In the genomic region with DNA sequence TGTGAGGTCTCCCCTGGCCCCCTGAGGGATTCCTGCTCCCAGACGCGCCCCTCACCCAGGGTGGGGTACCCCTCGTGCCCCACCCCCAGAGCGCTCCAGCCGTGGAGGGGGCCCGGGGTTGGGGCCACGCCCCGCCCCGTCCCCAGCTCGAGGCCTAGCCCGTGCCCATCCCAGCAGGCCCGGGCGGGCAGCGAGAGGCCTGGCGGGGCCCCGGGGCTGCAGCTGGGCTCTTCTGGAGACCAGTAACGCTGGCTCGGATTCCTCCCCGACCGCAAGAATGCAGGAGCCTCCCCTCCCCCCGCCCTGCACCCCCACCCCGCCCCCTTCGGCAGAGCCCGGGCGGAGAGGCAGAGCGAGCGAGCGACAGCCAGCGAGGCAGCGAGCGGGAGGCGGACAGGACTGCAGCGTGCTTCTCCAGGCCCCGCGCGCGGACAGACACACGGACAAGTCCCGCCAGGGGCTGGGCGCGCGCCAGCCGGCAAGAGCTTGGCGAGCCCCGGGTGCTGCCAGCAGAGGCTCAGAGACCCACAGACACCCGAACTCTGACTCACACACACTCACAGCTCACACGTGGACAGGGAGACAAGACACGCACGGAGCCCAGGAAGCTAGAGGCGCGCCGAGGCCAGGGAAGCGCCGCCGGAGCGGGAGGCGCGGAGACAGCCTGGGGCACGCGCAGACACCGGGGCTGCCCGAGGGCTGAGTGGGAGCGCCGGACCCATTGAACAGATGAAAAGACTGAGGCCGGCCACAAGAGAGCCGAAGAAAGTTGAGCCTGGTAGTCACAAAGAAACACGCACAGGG, we compare ENCODE assay signal across 7 cellular contexts. TPM values are rescaled to one million over a fixed set of nuclear protein-coding genes. Genes with fewer than 3 reads are reported as not detected.
DNase-seq lines count a peak whose midpoint lies in the region; ATAC-seq and TF ChIP-seq lines count a peak whose summit lies in the region.

No MANE protein-coding gene starts in this region.

- TF ChIP-seq CTCF in WTC11 (IDR thresholded peaks at IDR 0.05) (no peak), left lung (IDR thresholded peaks at IDR 0.05) (no peak)

- H3K27me3 Mint-ChIP-seq in WTC11 (ENCODE audit: low read depth): no peaks in the 10 kb centered on the region
- peaks cover 28% of the 10 kb centered on the region for H3K27me3 Mint-ChIP-seq in dendritic cell treated with granulocyte-macrophage colony-stimulating factor and Interleukin-4, amounts not matched to agents 40 ng/mL and 50 ng/mL, for 4 days
- no peaks in the 10 kb centered on the region for H3K27me3 Mint-ChIP-seq in stimulated activated naive CD8-positive, alpha-beta T cell treated with anti-CD3 and anti-CD28 coated beads, Interleukin-15, amount 100 ng/mL, for 72 hours

- DNase-seq in HT-29 (ENCODE audit: low spot score) (peak; percentile 87), WTC11 (ENCODE audit: low spot score) (peak; percentile 80), left lung (peak; percentile 80 to 90), NCI-H2029 treated with DMSO at 0.1 percent for 48 hours (lab: John Stamatoyannopoulos, UW) (no peak)
- peak in 1 of 2 donors; percentile 38 for DNase-seq in stimulated activated naive CD8-positive, alpha-beta T cell treated with anti-CD3 and anti-CD28 coated beads, Interleukin-15, amount 100 ng/mL, for 72 hours

- peak overlapping the region; percentile 96 for H3K27ac Mint-ChIP-seq in WTC11
- H3K27ac Mint-ChIP-seq in dendritic cell treated with granulocyte-macrophage colony-stimulating factor and Interleukin-4, amounts not matched to agents 40 ng/mL and 50 ng/mL, for 4 days: no peak overlapping the region
- H3K27ac Mint-ChIP-seq in stimulated activated naive CD8-positive, alpha-beta T cell treated with anti-CD3 and anti-CD28 coated beads, Interleukin-15, amount 100 ng/mL, for 72 hours: peak overlapping the region; percentile 78 to 98

- peak overlapping the region; percentile 72 for H3K4me3 Mint-ChIP-seq in WTC11
- peak overlapping the region; percentile 67 for H3K4me3 Mint-ChIP-seq in dendritic cell treated with granulocyte-macrophage colony-stimulating factor and Interleukin-4, amounts not matched to agents 40 ng/mL and 50 ng/mL, for 4 days
- H3K4me3 Mint-ChIP-seq in stimulated activated naive CD8-positive, alpha-beta T cell treated with anti-CD3 and anti-CD28 coated beads, Interleukin-15, amount 100 ng/mL, for 72 hours: peak overlapping the region; percentile 84 to 97

- peaks cover 70 to 89% of the 10 kb centered on the region in 2 donors for H3K4me1 ChIP-seq in left lung

- H3K36me3 Mint-ChIP-seq in WTC11: peaks cover 12% of the 10 kb centered on the region
- peaks cover 28% of the 10 kb centered on the region for H3K36me3 Mint-ChIP-seq in dendritic cell treated with granulocyte-macrophage colony-stimulating factor and Interleukin-4, amounts not matched to agents 40 ng/mL and 50 ng/mL, for 4 days (ENCODE audit: low read depth)

- peaks cover 0 to 26% of the 10 kb centered on the region in 2 donors for H3K36me3 ChIP-seq in left lung

- H3K9me3 ChIP-seq in left lung: no peaks in the 10 kb centered on the region

- POLR2A ChIA-PET in WTC11 (lab: Charles Lee): interaction anchor here (0.8 to 6.9 kb wide), 4 partner anchors 19 to 194 kb away, joined by 3 to 76 read pairs (median 24); partner anchors contain the start of gene DDX6

- ATAC-seq in WTC11: peak; percentile 5
- peak; percentile 58 for ATAC-seq in left lung
- ATAC-seq in stimulated activated naive CD8-positive, alpha-beta T cell treated with anti-CD3 and anti-CD28 coated beads, Interleukin-15, amount 100 ng/mL, for 72 hours: no peak
- no peak for ATAC-seq in GM21447 (IDR thresholded peaks at IDR 0.05; ENCODE audit: unreplicated experiment)

- no peaks in the 10 kb centered on the region for H3K9me3 Mint-ChIP-seq in WTC11
- H3K9me3 Mint-ChIP-seq in dendritic cell treated with granulocyte-macrophage colony-stimulating factor and Interleukin-4, amounts not matched to agents 40 ng/mL and 50 ng/mL, for 4 days: no peaks in the 10 kb centered on the region
- no peaks in the 10 kb centered on the region for H3K9me3 Mint-ChIP-seq in stimulated activated naive CD8-positive, alpha-beta T cell treated with anti-CD3 and anti-CD28 coated beads, Interleukin-15, amount 100 ng/mL, for 72 hours

- H3K4me3 ChIP-seq in left lung: peak overlapping the region; percentile 7 to 33

- H3K27ac ChIP-seq in left lung: peak overlapping the region; percentile 82 to 95

- CTCF ChIA-PET in WTC11 (lab: Charles Lee): interaction anchor here (0.6 to 5.9 kb wide), 8 partner anchors 15 to 463 kb away, joined by 3 to 26 read pairs (median 5); partner anchors contain the start of gene DDX6

- intact Hi-C loops in dendritic cell treated with granulocyte-macrophage colony-stimulating factor and Interleukin-4, amounts not matched to agents 40 ng/mL and 50 ng/mL, for 4 days (cut with micrococcal nuclease): no loop called here
- intact Hi-C loops in left lung (cut with DNase I): no loop called here

- H3K27me3 ChIP-seq in left lung: peaks cover 0 to 11% of the 10 kb centered on the region in 2 donors

- peaks cover 66% of the 10 kb centered on the region for H3K4me1 Mint-ChIP-seq in WTC11
- H3K4me1 Mint-ChIP-seq in dendritic cell treated with granulocyte-macrophage colony-stimulating factor and Interleukin-4, amounts not matched to agents 40 ng/mL and 50 ng/mL, for 4 days (ENCODE audit: low read depth): peaks cover 62% of the 10 kb centered on the region
- H3K4me1 Mint-ChIP-seq in stimulated activated naive CD8-positive, alpha-beta T cell treated with anti-CD3 and anti-CD28 coated beads, Interleukin-15, amount 100 ng/mL, for 72 hours: peaks cover 94% of the 10 kb centered on the region

TF ChIP-seq in WTC11, 78 proteins besides CTCF, POLR2A, EP300 and RAD21 (continues in another document):
- TF ChIP-seq RORB (CRISPR knock-in tag; IDR thresholded peaks at IDR 0.05): no peak
- peak; percentile 95 for TF ChIP-seq GTF2I (CRISPR knock-in tag; conservative IDR thresholded peaks at IDR 0.05)
- TF ChIP-seq HMGXB4 (CRISPR knock-in tag; IDR thresholded peaks at IDR 0.05): peak; percentile 65; the same call in 1 of the 2 replicates
- TF ChIP-seq SMAD3 (CRISPR knock-in tag; IDR thresholded peaks at IDR 0.05; ENCODE audit: borderline replicate concordance): no peak
- no peak for TF ChIP-seq ETV6 (CRISPR knock-in tag; IDR thresholded peaks at IDR 0.05)
- TF ChIP-seq NR1H2 (CRISPR knock-in tag; IDR thresholded peaks at IDR 0.05): no peak
- TF ChIP-seq, protein P1, sequence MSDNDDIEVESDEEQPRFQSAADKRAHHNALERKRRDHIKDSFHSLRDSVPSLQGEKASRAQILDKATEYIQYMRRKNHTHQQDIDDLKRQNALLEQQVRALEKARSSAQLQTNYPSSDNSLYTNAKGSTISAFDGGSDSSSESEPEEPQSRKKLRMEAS (CRISPR knock-in tag; IDR thresholded peaks at IDR 0.05): peak; percentile 11; the same call in 1 of the 2 replicates
- TF ChIP-seq, protein P2, sequence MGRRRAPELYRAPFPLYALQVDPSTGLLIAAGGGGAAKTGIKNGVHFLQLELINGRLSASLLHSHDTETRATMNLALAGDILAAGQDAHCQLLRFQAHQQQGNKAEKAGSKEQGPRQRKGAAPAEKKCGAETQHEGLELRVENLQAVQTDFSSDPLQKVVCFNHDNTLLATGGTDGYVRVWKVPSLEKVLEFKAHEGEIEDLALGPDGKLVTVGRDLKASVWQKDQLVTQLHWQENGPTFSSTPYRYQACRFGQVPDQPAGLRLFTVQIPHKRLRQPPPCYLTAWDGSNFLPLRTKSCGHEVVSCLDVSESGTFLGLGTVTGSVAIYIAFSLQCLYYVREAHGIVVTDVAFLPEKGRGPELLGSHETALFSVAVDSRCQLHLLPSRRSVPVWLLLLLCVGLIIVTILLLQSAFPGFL (CRISPR knock-in tag; IDR thresholded peaks at IDR 0.05; ENCODE audit: borderline replicate concordance): no peak
- TF ChIP-seq ZBTB21 (CRISPR knock-in tag; IDR thresholded peaks at IDR 0.05; ENCODE audit: borderline replicate concordance): no peak
- TF ChIP-seq, protein P3, sequence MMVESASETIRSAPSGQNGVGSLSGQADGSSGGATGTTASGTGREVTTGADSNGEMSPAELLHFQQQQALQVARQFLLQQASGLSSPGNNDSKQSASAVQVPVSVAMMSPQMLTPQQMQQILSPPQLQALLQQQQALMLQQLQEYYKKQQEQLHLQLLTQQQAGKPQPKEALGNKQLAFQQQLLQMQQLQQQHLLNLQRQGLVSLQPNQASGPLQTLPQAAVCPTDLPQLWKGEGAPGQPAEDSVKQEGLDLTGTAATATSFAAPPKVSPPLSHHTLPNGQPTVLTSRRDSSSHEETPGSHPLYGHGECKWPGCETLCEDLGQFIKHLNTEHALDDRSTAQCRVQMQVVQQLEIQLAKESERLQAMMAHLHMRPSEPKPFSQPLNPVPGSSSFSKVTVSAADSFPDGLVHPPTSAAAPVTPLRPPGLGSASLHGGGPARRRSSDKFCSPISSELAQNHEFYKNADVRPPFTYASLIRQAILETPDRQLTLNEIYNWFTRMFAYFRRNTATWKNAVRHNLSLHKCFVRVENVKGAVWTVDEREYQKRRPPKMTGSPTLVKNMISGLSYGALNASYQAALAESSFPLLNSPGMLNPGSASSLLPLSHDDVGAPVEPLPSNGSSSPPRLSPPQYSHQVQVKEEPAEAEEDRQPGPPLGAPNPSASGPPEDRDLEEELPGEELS (CRISPR knock-in tag; IDR thresholded peaks at IDR 0.05): no peak

RNA-seq across cellular contexts. Expression of gene BCL9L, which starts 15.2 kb away (rescaled TPM):
- total RNA-seq in HT-29 (2014; rRNA removed; shearing (Covaris generic)): 77.9 and 94.4 TPM in 2 replicates
- total RNA-seq in WTC11 (2021): 62.1 to 65.3 TPM (median 64.7 TPM) in 3 replicates
- 10 to 100 TPM; 79.4 to 88.9 TPM for total RNA-seq in left lung

RNA-seq across cellular contexts. Expression of gene CXCR5, which starts 26.8 kb away (rescaled TPM):
- total RNA-seq in HT-29 (2014; rRNA removed; shearing (Covaris generic)): not detected in 2 replicates
- 0.07 TPM in 1 of 3 replicates, not detected in the others for total RNA-seq in WTC11 (2021)
- total RNA-seq in left lung: under 1 TPM in 1 of 2 donors, not detected in 1; 0.10 TPM

RNA-seq across cellular contexts. Expression of gene UPK2, which starts 45.6 kb away (rescaled TPM):
- 0.31 TPM in 1 of 2 replicates, not detected in the other for total RNA-seq in HT-29 (2014; rRNA removed; shearing (Covaris generic))
- total RNA-seq in WTC11 (2021): not detected in 3 replicates
- total RNA-seq in left lung: not detected

Comparison
In these comparisons a context has a peak if more than half of its experiments do, and no peak if none do; other contexts are left out.
1. ATAC-seq: peak in WTC11 (single experiment) and left lung (single experiment); none in stimulated activated naive CD8-positive, alpha-beta T cell treated with anti-CD3 and anti-CD28 coated beads, Interleukin-15, amount 100 ng/mL, for 72 hours (single experiment) and GM21447 (single experiment).
2. Peak in every context shown above with its lines, with median percentiles within 50 percentile points of each other: H3K4me3 Mint-ChIP-seq.